Comparison of ENCODE assay signal across 8 cellular contexts in the genomic region with DNA sequence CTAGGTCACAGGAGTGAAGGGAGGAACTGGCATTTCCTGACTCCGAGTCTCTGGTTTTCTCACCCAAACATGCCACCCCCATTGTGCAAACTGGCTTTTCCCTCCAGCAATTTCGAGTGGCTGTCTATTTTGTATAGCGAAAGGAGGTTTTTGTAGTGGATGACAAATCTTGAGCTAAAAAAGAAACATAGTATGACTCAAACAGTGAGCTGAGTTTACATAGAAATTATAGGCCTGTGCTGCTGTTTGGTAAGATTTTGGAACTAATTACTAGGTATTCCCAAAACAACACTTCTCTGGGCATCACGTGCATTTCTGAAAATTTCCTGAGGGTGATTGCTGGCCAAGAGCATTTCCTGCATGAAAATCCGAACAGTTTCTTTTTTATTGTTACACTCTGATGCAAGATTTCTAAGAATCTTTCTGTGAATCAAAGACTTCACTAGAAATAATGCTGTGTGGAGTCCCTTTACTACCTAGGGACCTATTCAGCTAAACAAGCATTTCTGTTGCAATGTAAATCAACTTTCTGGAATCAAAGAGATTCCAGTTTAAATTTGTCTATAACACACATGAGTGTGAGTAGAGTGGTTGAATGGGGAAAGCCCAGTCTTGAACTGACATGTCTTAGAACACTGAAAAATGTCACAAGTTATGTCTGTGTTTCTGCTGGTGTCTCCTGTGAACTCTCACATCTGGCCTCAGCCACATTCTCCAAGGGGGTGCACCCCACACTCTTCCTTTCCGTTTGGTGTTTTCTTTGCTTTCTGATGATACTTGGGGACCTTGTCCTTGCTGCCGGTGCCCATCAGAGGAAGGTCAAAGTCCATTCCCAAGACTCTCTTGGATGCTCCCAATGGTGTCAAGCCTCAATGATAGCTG. TPM values are rescaled to one million over a fixed set of nuclear protein-coding genes. Genes with fewer than 3 reads are reported as not detected.
DNase-seq lines count a peak whose midpoint lies in the region; ATAC-seq lines count a peak whose summit lies in the region.

No MANE protein-coding gene starts in this region.

- CTCF ChIA-PET in activated CD8-positive, alpha-beta memory T cell treated with anti-CD3 and anti-CD28 coated beads, Interleukin-2, amount 10 ng/mL, durations not matched to agents 7 days and 5 days (lab: Charles Lee): no interaction called here

- no peaks in the 10 kb centered on the region for H3K9me3 Mint-ChIP-seq in activated CD8-positive, alpha-beta memory T cell treated with anti-CD3 and anti-CD28 coated beads, Interleukin-2, amount 10 ng/mL, durations not matched to agents 7 days and 5 days (ENCODE audit: low read depth)

- no peak overlapping the region for H3K27ac ChIP-seq in substantia nigra (ENCODE audit: low read depth, low read length, poor library complexity, severe bottlenecking)

- no peaks in the 10 kb centered on the region for H3K27me3 Mint-ChIP-seq in activated CD8-positive, alpha-beta memory T cell treated with anti-CD3 and anti-CD28 coated beads, Interleukin-2, amount 10 ng/mL, durations not matched to agents 7 days and 5 days

- no peaks in the 10 kb centered on the region for H3K36me3 Mint-ChIP-seq in activated CD8-positive, alpha-beta memory T cell treated with anti-CD3 and anti-CD28 coated beads, Interleukin-2, amount 10 ng/mL, durations not matched to agents 7 days and 5 days

- DNase-seq in AG20443 (ENCODE audit: low spot score) (peak; percentile 41), glomerular endothelial cell (ENCODE audit: extremely low read depth, low read depth, low spot score) (peak; percentile 10), cortex of kidney (lab: John Stamatoyannopoulos, UW) (no peak), substantia nigra (lab: John Stamatoyannopoulos, UW) (no peak), DMS114 treated with DMSO at 0.1 percent for 48 hours (lab: John Stamatoyannopoulos, UW; ENCODE audit: unreplicated experiment) (no peak)
- DNase-seq in activated CD8-positive, alpha-beta memory T cell treated with anti-CD3 and anti-CD28 coated beads, Interleukin-2, amount 10 ng/mL, durations not matched to agents 7 days and 5 days: no peak

- peaks cover 11% of the 10 kb centered on the region for H3K4me1 Mint-ChIP-seq in activated CD8-positive, alpha-beta memory T cell treated with anti-CD3 and anti-CD28 coated beads, Interleukin-2, amount 10 ng/mL, durations not matched to agents 7 days and 5 days

- no peak overlapping the region for H3K4me3 Mint-ChIP-seq in activated CD8-positive, alpha-beta memory T cell treated with anti-CD3 and anti-CD28 coated beads, Interleukin-2, amount 10 ng/mL, durations not matched to agents 7 days and 5 days

- ATAC-seq in GM19397 (IDR thresholded peaks at IDR 0.05; ENCODE audit: unreplicated experiment) (peak; percentile 52), HG03575 (IDR thresholded peaks at IDR 0.05; ENCODE audit: extremely low read depth, insufficient number of reproducible peaks, low FRiP score, unreplicated experiment) (peak; percentile 66)
- no peak for ATAC-seq in activated CD8-positive, alpha-beta memory T cell treated with anti-CD3 and anti-CD28 coated beads, Interleukin-2, amount 10 ng/mL, durations not matched to agents 7 days and 5 days

- no peak overlapping the region for H3K27ac Mint-ChIP-seq in activated CD8-positive, alpha-beta memory T cell treated with anti-CD3 and anti-CD28 coated beads, Interleukin-2, amount 10 ng/mL, durations not matched to agents 7 days and 5 days

RNA-seq across cellular contexts. Expression of gene DAPK1, which starts 33.3 kb away (rescaled TPM):
- total RNA-seq in glomerular endothelial cell: 63.0 and 63.8 TPM in 2 replicates
- 1 to 10 TPM; 1.2 to 6.8 TPM for total RNA-seq in activated CD8-positive, alpha-beta memory T cell treated with anti-CD3 and anti-CD28 coated beads, Interleukin-2, amount 10 ng/mL, durations not matched to agents 7 days and 5 days

Comparison
In these comparisons a context has a peak if more than half of its experiments do, and no peak if none do; other contexts are left out.
1. DNase-seq: peak in AG20443 (single experiment) and glomerular endothelial cell (single experiment); none in cortex of kidney (single experiment), substantia nigra (0 of 49), DMS114 treated with DMSO at 0.1 percent for 48 hours (single experiment) and activated CD8-positive, alpha-beta memory T cell treated with anti-CD3 and anti-CD28 coated beads, Interleukin-2, amount 10 ng/mL, durations not matched to agents 7 days and 5 days (single experiment).